8 cellular contexts compared by ENCODE assay signal in genomic region chr19:18292460-18292809, GRCh38. TPM values are rescaled to one million over a fixed set of nuclear protein-coding genes. Genes with fewer than 3 reads are reported as not detected.
DNase-seq lines count a peak whose midpoint lies in the region; ATAC-seq and TF ChIP-seq lines count a peak whose summit lies in the region.

No MANE protein-coding gene starts in this region.

- peak overlapping the region; percentile 95 for H3K4me2 ChIP-seq in parathyroid adenoma (ENCODE audit: low read length)

- H3K27me3 ChIP-seq in esophagus (ENCODE audit: control insufficient read depth in 1 of 2, insufficient read depth in 2 of 2, low read length in 2 of 2), result no peaks in the 10 kb centered on the region
- H3K27me3 ChIP-seq in parathyroid adenoma (ENCODE audit: control insufficient read depth, insufficient read depth, low read length), result no peaks in the 10 kb centered on the region

- H3K4me3 ChIP-seq in esophagus (ENCODE audit: low read depth in 1 of 2, low read length in 2 of 2) (peak overlapping the region; percentile 53 to 67), parathyroid adenoma (ENCODE audit: low read depth, low read length) (peak overlapping the region; percentile 60)

- H3K27ac ChIP-seq in esophagus (ENCODE audit: low read depth in 2 of 2, low read length in 1 of 2) (peak overlapping the region; percentile 95 to 98), parathyroid adenoma (peak overlapping the region; percentile 88)

- peak overlapping the region; percentile 98 for H2AFZ ChIP-seq in parathyroid adenoma

- H3K9me3 ChIP-seq in esophagus (ENCODE audit: control insufficient read depth in 2 of 2, insufficient read depth in 1 of 2, low read depth in 1 of 2, low read length in 1 of 2) (peaks cover 0 to 2% of the 10 kb centered on the region in 2 donors), parathyroid adenoma (ENCODE audit: control insufficient read depth, low read length) (no peaks in the 10 kb centered on the region)

- ATAC-seq in GM19351 (IDR thresholded peaks at IDR 0.05; ENCODE audit: unreplicated experiment), result no peak

- peak; percentile 52 for DNase-seq in activated CD4-positive, alpha-beta T cell treated with anti-CD3 and anti-CD28 coated beads for 48 hours
- no peak for DNase-seq in activated CD4-positive, alpha-beta T cell treated with anti-CD3 and anti-CD28 coated beads, Interleukin-2, amount 50 U/mL, for 48 hours
- DNase-seq in SK-N-DZ (ENCODE audit: low spot score), result peak; percentile 53
- no peak for DNase-seq in NCI-H2081 treated with DMSO at 0.1 percent for 48 hours (lab: John Stamatoyannopoulos, UW)
- DNase-seq in inferior parietal cortex (ENCODE audit: extremely low spot score), result no peak

- H3K4me1 ChIP-seq in esophagus (ENCODE audit: control insufficient read depth in 2 of 2, insufficient read depth in 2 of 2, low read length in 1 of 2), result peaks cover 0 to 2% of the 10 kb centered on the region in 2 donors
- peaks cover 30% of the 10 kb centered on the region for H3K4me1 ChIP-seq in parathyroid adenoma

- H3K79me2 ChIP-seq in parathyroid adenoma, result no peaks in the 10 kb centered on the region

- WGBS in esophagus, 2 donors, result 0 to 1% methylated on average over 19 to 20 of the region's 20 CpGs

- peak overlapping the region; percentile 10 for H3K9ac ChIP-seq in parathyroid adenoma

- no peak for TF ChIP-seq CTCF in parathyroid adenoma (IDR thresholded peaks at IDR 0.05)

- H3K36me3 ChIP-seq in esophagus (ENCODE audit: control insufficient read depth in 2 of 2, insufficient read depth in 2 of 2, low read length in 1 of 2) (no peaks in the 10 kb centered on the region), parathyroid adenoma (ENCODE audit: control insufficient read depth, insufficient read depth, low read length) (no peaks in the 10 kb centered on the region)

RNA-seq across cellular contexts. Expression of gene JUND, which starts 11.0 kb away (rescaled TPM):
- 80.4 and 92.1 TPM in 2 replicates for polyA plus RNA-seq in SK-N-DZ (2014; cell fraction: cytosol; rRNA removed)
- polyA plus RNA-seq in SK-N-DZ (2014; cell fraction: nucleus; rRNA removed), result 28.1 and 57.8 TPM in 2 replicates
- polyA plus RNA-seq in esophagus, result 10 to 100 TPM; 57.9 to 84.5 TPM

RNA-seq across cellular contexts. Expression of gene IQCN, which starts 18.2 kb away (rescaled TPM):
- 0.29 TPM in 1 of 2 replicates, not detected in the other for polyA plus RNA-seq in SK-N-DZ (2014; cell fraction: cytosol; rRNA removed)
- polyA plus RNA-seq in SK-N-DZ (2014; cell fraction: nucleus; rRNA removed), result 0.04 and 1.1 TPM in 2 replicates
- polyA plus RNA-seq in esophagus, result 10 to 100 TPM in 1 of 2 donors, under 1 TPM in 1; 0.88 to 12.2 TPM

RNA-seq across cellular contexts. Expression of gene LSM4, which starts 30.4 kb away (rescaled TPM):
- 531 and 764 TPM in 2 replicates for polyA plus RNA-seq in SK-N-DZ (2014; cell fraction: cytosol; rRNA removed)
- polyA plus RNA-seq in SK-N-DZ (2014; cell fraction: nucleus; rRNA removed), result 542 and 583 TPM in 2 replicates
- 100 to 1,000 TPM in 1 of 2 donors, 10 to 100 TPM in 1; 96.9 to 113 TPM for polyA plus RNA-seq in esophagus

RNA-seq across cellular contexts. Expression of gene PGPEP1, which starts 48.0 kb away (rescaled TPM):
- 0.05 and 0.13 TPM in 2 replicates for polyA plus RNA-seq in SK-N-DZ (2014; cell fraction: cytosol; rRNA removed)
- polyA plus RNA-seq in SK-N-DZ (2014; cell fraction: nucleus; rRNA removed), result not detected in 2 replicates
- polyA plus RNA-seq in esophagus, result 1 to 10 TPM; 1.8 to 1.9 TPM

Comparison
In these comparisons a context has a peak if more than half of its experiments do, and no peak if none do; other contexts are left out.
1. DNase-seq: peak in activated CD4-positive, alpha-beta T cell treated with anti-CD3 and anti-CD28 coated beads for 48 hours (single experiment) and SK-N-DZ (single experiment); none in activated CD4-positive, alpha-beta T cell treated with anti-CD3 and anti-CD28 coated beads, Interleukin-2, amount 50 U/mL, for 48 hours (0 of 2), NCI-H2081 treated with DMSO at 0.1 percent for 48 hours (single experiment) and inferior parietal cortex (single experiment).